1 cellular context compared by ENCODE assay signal in the genomic region with DNA sequence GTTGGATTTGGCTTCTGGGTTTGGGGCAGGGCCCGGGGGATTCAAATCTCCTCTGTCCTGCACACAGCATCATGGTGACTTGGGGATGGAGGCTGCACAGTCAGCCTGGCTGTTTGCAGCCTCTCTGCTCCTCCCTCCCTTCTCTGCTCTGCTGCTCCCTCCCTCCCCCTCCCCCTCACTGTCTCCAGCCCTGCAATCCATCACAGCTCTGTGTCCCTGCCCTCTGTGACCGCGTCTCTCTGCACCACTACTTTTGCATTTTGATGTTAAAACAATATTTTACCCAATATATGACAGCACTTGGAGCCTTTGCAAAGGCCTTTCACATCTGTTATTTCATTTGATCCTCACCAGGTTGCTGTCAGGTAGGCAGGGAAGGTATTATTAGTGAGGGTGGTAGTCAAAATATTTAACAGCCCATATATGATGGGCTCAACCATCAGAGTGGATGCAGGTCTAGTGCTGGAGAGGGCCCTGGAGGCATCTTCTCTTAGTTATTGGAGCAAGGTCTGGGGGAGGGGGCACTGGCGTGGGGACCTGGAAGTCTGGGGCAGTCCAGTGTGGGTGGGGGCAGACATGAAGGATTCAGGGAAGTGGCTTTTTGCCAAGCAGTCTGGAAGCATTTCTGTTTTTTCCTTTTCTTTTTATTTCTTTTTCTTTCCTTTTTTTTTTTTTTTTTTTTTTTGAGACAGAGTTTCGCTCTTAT.
TF ChIP-seq lines count a peak whose summit lies in the region.

No MANE protein-coding gene starts in this region.

TF ChIP-seq in HepG2, 621 proteins besides CTCF, POLR2A, EP300 and RAD21 (continued from another document):
- TF ChIP-seq, protein P1, sequence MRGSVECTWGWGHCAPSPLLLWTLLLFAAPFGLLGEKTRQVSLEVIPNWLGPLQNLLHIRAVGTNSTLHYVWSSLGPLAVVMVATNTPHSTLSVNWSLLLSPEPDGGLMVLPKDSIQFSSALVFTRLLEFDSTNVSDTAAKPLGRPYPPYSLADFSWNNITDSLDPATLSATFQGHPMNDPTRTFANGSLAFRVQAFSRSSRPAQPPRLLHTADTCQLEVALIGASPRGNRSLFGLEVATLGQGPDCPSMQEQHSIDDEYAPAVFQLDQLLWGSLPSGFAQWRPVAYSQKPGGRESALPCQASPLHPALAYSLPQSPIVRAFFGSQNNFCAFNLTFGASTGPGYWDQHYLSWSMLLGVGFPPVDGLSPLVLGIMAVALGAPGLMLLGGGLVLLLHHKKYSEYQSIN (CRISPR knock-in tag; IDR thresholded peaks at IDR 0.05; ENCODE audit: borderline replicate concordance), result no peak
- TF ChIP-seq, protein P2, sequence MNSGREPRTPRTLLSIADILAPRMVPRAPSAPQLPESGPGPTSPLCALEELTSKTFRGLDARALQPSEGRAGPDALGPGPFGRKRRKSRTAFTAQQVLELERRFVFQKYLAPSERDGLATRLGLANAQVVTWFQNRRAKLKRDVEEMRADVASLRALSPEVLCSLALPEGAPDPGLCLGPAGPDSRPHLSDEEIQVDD (CRISPR knock-in tag; IDR thresholded peaks at IDR 0.05; ENCODE audit: borderline replicate concordance), result no peak
